ENCODE assay signal across 2 cellular contexts in the genomic region with DNA sequence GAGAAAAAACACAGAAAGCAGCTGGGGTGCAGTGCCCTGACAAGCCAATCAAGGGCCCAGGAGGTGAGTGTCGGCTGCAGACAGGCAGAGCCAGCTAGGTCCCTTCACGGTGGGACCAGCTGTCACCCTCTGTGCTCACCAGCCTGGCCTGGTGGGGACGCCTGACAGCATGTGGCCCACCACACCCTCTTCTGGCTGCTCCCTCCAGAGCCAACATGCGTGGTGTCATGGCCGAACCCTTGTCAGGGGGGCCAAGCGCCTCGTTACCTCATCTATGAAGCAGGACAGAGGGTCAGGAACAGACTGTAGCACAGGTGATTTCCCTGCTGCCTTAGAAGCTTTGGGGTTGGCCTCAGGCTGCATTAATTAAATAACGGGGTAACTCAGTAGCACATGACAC.
TF ChIP-seq lines count a peak whose summit lies in the region.

No MANE protein-coding gene starts in this region.

TF ChIP-seq in liver, 16 proteins besides CTCF, POLR2A, EP300 and RAD21 (continued from another document):
- TF ChIP-seq, protein P1, sequence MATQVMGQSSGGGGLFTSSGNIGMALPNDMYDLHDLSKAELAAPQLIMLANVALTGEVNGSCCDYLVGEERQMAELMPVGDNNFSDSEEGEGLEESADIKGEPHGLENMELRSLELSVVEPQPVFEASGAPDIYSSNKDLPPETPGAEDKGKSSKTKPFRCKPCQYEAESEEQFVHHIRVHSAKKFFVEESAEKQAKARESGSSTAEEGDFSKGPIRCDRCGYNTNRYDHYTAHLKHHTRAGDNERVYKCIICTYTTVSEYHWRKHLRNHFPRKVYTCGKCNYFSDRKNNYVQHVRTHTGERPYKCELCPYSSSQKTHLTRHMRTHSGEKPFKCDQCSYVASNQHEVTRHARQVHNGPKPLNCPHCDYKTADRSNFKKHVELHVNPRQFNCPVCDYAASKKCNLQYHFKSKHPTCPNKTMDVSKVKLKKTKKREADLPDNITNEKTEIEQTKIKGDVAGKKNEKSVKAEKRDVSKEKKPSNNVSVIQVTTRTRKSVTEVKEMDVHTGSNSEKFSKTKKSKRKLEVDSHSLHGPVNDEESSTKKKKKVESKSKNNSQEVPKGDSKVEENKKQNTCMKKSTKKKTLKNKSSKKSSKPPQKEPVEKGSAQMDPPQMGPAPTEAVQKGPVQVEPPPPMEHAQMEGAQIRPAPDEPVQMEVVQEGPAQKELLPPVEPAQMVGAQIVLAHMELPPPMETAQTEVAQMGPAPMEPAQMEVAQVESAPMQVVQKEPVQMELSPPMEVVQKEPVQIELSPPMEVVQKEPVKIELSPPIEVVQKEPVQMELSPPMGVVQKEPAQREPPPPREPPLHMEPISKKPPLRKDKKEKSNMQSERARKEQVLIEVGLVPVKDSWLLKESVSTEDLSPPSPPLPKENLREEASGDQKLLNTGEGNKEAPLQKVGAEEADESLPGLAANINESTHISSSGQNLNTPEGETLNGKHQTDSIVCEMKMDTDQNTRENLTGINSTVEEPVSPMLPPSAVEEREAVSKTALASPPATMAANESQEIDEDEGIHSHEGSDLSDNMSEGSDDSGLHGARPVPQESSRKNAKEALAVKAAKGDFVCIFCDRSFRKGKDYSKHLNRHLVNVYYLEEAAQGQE (IDR thresholded peaks at IDR 0.05), result no peak
- TF ChIP-seq JUND (IDR thresholded peaks at IDR 0.05) (no peak), EGR1 (IDR thresholded peaks at IDR 0.05; ENCODE audit: low read depth in 2 of 2) (no peak), YY1 (IDR thresholded peaks at IDR 0.05) (no peak)
TF ChIP-seq in liver: peak in this region for 0.

TF ChIP-seq in HEK293T, 16 proteins besides CTCF, POLR2A, EP300 and RAD21 (continued from another document):
- TF ChIP-seq FOXM1 (IDR thresholded peaks at IDR 0.05; ENCODE audit: borderline replicate concordance) (no peak), ZNF384 (IDR thresholded peaks at IDR 0.05) (no peak), L3MBTL2 (conservative IDR thresholded peaks at IDR 0.05) (no peak), SP1 (IDR thresholded peaks at IDR 0.05) (no peak), TARDBP (IDR thresholded peaks at IDR 0.05) (no peak)
